ENCODE assay signal across 1 cellular context in the genomic region with DNA sequence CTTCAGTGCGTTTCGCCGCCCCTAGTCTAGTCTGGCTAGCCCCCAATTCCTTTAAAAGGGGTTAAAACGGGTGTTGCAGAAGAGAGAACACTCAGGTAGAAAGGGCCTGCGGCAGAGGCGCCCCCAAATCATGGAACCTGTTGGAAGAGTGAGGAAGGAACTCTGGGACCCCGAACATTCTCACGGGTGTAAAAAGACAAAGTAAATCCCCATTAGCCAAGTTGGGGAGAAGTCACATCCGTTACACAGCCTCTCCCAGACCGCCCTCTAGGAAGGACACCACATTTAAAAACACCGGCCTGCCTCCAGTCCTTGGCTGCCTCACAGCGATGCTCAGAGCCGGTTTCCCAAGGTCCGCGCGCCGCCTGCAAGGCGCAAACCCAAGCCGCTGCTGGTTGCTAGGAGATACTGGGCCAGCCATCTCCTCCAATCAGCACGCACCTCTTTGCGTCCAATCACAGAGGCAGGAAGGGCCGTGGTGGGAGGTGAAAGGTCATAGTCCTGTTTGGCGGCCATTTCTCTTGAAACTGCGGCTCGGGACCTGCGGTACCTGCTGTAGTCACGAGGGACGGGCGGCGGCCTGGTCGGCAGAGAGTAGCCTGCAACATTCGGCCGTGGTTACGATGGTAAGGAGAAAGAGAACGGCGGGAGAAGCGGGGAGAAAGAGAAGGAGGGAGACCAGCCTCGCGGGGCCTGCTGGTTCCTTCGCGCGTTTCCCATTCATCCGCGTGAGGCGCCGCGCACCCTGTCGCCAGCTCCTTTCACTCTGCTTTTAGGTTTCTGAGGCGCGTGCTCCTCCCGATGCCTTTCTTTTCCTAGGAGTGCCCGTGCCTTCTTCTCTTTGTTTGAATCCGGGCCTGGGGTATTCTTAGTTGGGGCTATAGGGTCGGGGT.
TF ChIP-seq lines count a peak whose summit lies in the region.

A gene (plus strand): TSS at position 502 of the 893 bp plus-strand sequence. CDS start 122 bp downstream, at position 624.

TF ChIP-seq in HepG2, 621 proteins besides CTCF, POLR2A, EP300 and RAD21 (continued from another document and continues in another):
- TF ChIP-seq, protein P1, sequence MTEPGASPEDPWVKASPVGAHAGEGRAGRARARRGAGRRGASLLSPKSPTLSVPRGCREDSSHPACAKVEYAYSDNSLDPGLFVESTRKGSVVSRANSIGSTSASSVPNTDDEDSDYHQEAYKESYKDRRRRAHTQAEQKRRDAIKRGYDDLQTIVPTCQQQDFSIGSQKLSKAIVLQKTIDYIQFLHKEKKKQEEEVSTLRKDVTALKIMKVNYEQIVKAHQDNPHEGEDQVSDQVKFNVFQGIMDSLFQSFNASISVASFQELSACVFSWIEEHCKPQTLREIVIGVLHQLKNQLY (CRISPR knock-in tag; IDR thresholded peaks at IDR 0.05): no peak
- no peak for TF ChIP-seq ZNF816 (CRISPR knock-in tag; IDR thresholded peaks at IDR 0.05; ENCODE audit: borderline replicate concordance)
- no peak for TF ChIP-seq ZNF660 (CRISPR knock-in tag; IDR thresholded peaks at IDR 0.05; ENCODE audit: borderline replicate concordance, low read depth)
- TF ChIP-seq, protein P2, sequence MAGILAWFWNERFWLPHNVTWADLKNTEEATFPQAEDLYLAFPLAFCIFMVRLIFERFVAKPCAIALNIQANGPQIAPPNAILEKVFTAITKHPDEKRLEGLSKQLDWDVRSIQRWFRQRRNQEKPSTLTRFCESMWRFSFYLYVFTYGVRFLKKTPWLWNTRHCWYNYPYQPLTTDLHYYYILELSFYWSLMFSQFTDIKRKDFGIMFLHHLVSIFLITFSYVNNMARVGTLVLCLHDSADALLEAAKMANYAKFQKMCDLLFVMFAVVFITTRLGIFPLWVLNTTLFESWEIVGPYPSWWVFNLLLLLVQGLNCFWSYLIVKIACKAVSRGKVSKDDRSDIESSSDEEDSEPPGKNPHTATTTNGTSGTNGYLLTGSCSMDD (CRISPR knock-in tag; IDR thresholded peaks at IDR 0.05): no peak
- TF ChIP-seq, protein P3, sequence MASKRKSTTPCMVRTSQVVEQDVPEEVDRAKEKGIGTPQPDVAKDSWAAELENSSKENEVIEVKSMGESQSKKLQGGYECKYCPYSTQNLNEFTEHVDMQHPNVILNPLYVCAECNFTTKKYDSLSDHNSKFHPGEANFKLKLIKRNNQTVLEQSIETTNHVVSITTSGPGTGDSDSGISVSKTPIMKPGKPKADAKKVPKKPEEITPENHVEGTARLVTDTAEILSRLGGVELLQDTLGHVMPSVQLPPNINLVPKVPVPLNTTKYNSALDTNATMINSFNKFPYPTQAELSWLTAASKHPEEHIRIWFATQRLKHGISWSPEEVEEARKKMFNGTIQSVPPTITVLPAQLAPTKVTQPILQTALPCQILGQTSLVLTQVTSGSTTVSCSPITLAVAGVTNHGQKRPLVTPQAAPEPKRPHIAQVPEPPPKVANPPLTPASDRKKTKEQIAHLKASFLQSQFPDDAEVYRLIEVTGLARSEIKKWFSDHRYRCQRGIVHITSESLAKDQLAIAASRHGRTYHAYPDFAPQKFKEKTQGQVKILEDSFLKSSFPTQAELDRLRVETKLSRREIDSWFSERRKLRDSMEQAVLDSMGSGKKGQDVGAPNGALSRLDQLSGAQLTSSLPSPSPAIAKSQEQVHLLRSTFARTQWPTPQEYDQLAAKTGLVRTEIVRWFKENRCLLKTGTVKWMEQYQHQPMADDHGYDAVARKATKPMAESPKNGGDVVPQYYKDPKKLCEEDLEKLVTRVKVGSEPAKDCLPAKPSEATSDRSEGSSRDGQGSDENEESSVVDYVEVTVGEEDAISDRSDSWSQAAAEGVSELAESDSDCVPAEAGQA (IDR thresholded peaks at IDR 0.05; ENCODE audit: low read depth): peak; percentile 83
- TF ChIP-seq, protein P3 (CRISPR knock-in tag; IDR thresholded peaks at IDR 0.05; ENCODE audit: borderline replicate concordance): no peak
- TF ChIP-seq, protein P4, sequence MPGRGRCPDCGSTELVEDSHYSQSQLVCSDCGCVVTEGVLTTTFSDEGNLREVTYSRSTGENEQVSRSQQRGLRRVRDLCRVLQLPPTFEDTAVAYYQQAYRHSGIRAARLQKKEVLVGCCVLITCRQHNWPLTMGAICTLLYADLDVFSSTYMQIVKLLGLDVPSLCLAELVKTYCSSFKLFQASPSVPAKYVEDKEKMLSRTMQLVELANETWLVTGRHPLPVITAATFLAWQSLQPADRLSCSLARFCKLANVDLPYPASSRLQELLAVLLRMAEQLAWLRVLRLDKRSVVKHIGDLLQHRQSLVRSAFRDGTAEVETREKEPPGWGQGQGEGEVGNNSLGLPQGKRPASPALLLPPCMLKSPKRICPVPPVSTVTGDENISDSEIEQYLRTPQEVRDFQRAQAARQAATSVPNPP (CRISPR knock-in tag; IDR thresholded peaks at IDR 0.05): no peak
- peak; percentile 90 for TF ChIP-seq HOXA3 (CRISPR knock-in tag; IDR thresholded peaks at IDR 0.05)
- TF ChIP-seq HNRNPL (IDR thresholded peaks at IDR 0.05; ENCODE audit: low read depth, low read length): no peak
- TF ChIP-seq, protein P5, sequence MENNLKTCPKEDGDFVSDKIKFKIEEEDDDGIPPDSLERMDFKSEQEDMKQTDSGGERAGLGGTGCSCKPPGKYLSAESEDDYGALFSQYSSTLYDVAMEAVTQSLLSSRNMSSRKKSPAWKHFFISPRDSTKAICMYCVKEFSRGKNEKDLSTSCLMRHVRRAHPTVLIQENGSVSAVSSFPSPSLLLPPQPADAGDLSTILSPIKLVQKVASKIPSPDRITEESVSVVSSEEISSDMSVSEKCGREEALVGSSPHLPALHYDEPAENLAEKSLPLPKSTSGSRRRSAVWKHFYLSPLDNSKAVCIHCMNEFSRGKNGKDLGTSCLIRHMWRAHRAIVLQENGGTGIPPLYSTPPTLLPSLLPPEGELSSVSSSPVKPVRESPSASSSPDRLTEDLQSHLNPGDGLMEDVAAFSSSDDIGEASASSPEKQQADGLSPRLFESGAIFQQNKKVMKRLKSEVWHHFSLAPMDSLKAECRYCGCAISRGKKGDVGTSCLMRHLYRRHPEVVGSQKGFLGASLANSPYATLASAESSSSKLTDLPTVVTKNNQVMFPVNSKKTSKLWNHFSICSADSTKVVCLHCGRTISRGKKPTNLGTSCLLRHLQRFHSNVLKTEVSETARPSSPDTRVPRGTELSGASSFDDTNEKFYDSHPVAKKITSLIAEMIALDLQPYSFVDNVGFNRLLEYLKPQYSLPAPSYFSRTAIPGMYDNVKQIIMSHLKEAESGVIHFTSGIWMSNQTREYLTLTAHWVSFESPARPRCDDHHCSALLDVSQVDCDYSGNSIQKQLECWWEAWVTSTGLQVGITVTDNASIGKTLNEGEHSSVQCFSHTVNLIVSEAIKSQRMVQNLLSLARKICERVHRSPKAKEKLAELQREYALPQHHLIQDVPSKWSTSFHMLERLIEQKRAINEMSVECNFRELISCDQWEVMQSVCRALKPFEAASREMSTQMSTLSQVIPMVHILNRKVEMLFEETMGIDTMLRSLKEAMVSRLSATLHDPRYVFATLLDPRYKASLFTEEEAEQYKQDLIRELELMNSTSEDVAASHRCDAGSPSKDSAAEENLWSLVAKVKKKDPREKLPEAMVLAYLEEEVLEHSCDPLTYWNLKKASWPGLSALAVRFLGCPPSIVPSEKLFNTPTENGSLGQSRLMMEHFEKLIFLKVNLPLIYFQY (CRISPR knock-in tag; IDR thresholded peaks at IDR 0.05; ENCODE audit: borderline replicate concordance): peak; percentile 76
- TF ChIP-seq MATR3 (CRISPR knock-in tag; IDR thresholded peaks at IDR 0.05): no peak
- TF ChIP-seq PAF1 (CRISPR knock-in tag; IDR thresholded peaks at IDR 0.05): no peak
- no peak for TF ChIP-seq NFATC3 (CRISPR knock-in tag; IDR thresholded peaks at IDR 0.05)
- TF ChIP-seq SALL1 (CRISPR knock-in tag; IDR thresholded peaks at IDR 0.05): peak; percentile 91
- TF ChIP-seq FOXA1 (IDR thresholded peaks at IDR 0.05): no peak
- peak; percentile 7; the same call in 1 of the 2 replicates for TF ChIP-seq FOXA1 (CRISPR knock-in tag; IDR thresholded peaks at IDR 0.05)
- peak; percentile 82 for TF ChIP-seq CHD2 (IDR thresholded peaks at IDR 0.05; ENCODE audit: low read depth, low read length)
- peak; percentile 33 for TF ChIP-seq RBM39 (IDR thresholded peaks at IDR 0.05; ENCODE audit: low read depth, low read length, poor library complexity, severe bottlenecking)
- TF ChIP-seq, protein P6, sequence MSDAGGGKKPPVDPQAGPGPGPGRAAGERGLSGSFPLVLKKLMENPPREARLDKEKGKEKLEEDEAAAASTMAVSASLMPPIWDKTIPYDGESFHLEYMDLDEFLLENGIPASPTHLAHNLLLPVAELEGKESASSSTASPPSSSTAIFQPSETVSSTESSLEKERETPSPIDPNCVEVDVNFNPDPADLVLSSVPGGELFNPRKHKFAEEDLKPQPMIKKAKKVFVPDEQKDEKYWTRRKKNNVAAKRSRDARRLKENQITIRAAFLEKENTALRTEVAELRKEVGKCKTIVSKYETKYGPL (CRISPR knock-in tag; IDR thresholded peaks at IDR 0.05): no peak
- peak; percentile 56; the same call in 1 of the 2 replicates for TF ChIP-seq FOXC1 (CRISPR knock-in tag; IDR thresholded peaks at IDR 0.05; ENCODE audit: borderline replicate concordance)
- TF ChIP-seq, protein P7, sequence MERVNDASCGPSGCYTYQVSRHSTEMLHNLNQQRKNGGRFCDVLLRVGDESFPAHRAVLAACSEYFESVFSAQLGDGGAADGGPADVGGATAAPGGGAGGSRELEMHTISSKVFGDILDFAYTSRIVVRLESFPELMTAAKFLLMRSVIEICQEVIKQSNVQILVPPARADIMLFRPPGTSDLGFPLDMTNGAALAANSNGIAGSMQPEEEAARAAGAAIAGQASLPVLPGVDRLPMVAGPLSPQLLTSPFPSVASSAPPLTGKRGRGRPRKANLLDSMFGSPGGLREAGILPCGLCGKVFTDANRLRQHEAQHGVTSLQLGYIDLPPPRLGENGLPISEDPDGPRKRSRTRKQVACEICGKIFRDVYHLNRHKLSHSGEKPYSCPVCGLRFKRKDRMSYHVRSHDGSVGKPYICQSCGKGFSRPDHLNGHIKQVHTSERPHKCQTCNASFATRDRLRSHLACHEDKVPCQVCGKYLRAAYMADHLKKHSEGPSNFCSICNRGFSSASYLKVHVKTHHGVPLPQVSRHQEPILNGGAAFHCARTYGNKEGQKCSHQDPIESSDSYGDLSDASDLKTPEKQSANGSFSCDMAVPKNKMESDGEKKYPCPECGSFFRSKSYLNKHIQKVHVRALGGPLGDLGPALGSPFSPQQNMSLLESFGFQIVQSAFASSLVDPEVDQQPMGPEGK (CRISPR knock-in tag; IDR thresholded peaks at IDR 0.05): no peak; the same call in 1 of the 2 replicates
- peak; percentile 99 for TF ChIP-seq RFX3 (CRISPR knock-in tag; IDR thresholded peaks at IDR 0.05)
- no peak for TF ChIP-seq ZNF484 (CRISPR knock-in tag; IDR thresholded peaks at IDR 0.05; ENCODE audit: borderline replicate concordance, low read depth)
- TF ChIP-seq, protein P8, sequence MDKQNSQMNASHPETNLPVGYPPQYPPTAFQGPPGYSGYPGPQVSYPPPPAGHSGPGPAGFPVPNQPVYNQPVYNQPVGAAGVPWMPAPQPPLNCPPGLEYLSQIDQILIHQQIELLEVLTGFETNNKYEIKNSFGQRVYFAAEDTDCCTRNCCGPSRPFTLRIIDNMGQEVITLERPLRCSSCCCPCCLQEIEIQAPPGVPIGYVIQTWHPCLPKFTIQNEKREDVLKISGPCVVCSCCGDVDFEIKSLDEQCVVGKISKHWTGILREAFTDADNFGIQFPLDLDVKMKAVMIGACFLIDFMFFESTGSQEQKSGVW (CRISPR knock-in tag; IDR thresholded peaks at IDR 0.05; ENCODE audit: borderline replicate concordance): no peak
- TF ChIP-seq, protein P9, sequence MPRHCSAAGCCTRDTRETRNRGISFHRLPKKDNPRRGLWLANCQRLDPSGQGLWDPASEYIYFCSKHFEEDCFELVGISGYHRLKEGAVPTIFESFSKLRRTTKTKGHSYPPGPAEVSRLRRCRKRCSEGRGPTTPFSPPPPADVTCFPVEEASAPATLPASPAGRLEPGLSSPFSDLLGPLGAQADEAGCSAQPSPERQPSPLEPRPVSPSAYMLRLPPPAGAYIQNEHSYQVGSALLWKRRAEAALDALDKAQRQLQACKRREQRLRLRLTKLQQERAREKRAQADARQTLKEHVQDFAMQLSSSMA (CRISPR knock-in tag; IDR thresholded peaks at IDR 0.05): peak; percentile 85
- TF ChIP-seq CBX1 (IDR thresholded peaks at IDR 0.05; ENCODE audit: low read depth): no peak
- TF ChIP-seq ZNF652 (CRISPR knock-in tag; IDR thresholded peaks at IDR 0.05; ENCODE audit: borderline replicate concordance, low read depth): no peak; the same call in 1 of the 2 replicates
- no peak for TF ChIP-seq ZFP37 (CRISPR knock-in tag; IDR thresholded peaks at IDR 0.05; ENCODE audit: borderline replicate concordance)
- peak; percentile 83 for TF ChIP-seq ZNF441 (CRISPR knock-in tag; IDR thresholded peaks at IDR 0.05; ENCODE audit: borderline replicate concordance)
- TF ChIP-seq, protein P10, sequence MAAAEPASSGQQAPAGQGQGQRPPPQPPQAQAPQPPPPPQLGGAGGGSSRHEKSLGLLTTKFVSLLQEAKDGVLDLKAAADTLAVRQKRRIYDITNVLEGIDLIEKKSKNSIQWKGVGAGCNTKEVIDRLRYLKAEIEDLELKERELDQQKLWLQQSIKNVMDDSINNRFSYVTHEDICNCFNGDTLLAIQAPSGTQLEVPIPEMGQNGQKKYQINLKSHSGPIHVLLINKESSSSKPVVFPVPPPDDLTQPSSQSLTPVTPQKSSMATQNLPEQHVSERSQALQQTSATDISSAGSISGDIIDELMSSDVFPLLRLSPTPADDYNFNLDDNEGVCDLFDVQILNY (CRISPR knock-in tag; conservative IDR thresholded peaks at IDR 0.05): no peak
- TF ChIP-seq MLLT10 (CRISPR knock-in tag; IDR thresholded peaks at IDR 0.05): no peak
- TF ChIP-seq ATRX (CRISPR knock-in tag; IDR thresholded peaks at IDR 0.05; ENCODE audit: borderline replicate concordance): no peak
